ENCODE assay signal across 8 cellular contexts in genomic region chr2:231674587-231675334, GRCh38. TPM values are rescaled to one million over a fixed set of nuclear protein-coding genes. Genes with fewer than 3 reads are reported as not detected.
DNase-seq lines count a peak whose midpoint lies in the region; ATAC-seq and TF ChIP-seq lines count a peak whose summit lies in the region.

No MANE protein-coding gene starts in this region.

- peak; percentile 53 for DNase-seq in AG10803 (ENCODE audit: low read depth)
- DNase-seq in PC-9, result peak; percentile 48 to 66
- peak; percentile 52 for DNase-seq in activated T-helper 2 cell treated with anti-CD3 and anti-CD28 coated beads, Interferon-gamma antibody, Interleukin-2, Interleukin-4, amounts not matched to agents 10 μg/mL and 5 μg/mL and 100 μg/mL, durations not matched to agents 14 hours and 24 hours and 36 hours (ENCODE audit: low spot score)
- peak; percentile 50 for DNase-seq in foreskin melanocyte
- no peak for DNase-seq in omental fat pad (ENCODE audit: low spot score)
- peak; percentile 83 for DNase-seq in transverse colon

- intact Hi-C loops in PC-9 (cut with micrococcal nuclease; ENCODE audit: unreplicated experiment), result loop anchor here (1.0 kb wide), 3 partner anchors 26 to 62 kb away; no protein-coding TSS in a partner anchor
- intact Hi-C loops in activated T-helper 2 cell treated with anti-CD3 and anti-CD28 coated beads, Interferon-gamma antibody, Interleukin-2, Interleukin-4, amounts not matched to agents 10 μg/mL and 5 μg/mL and 100 μg/mL, durations not matched to agents 14 hours and 24 hours and 36 hours (cut with micrococcal nuclease), result loop anchor here (1.0 to 2.0 kb wide), 3 partner anchors 32 to 106 kb away; partner anchors contain the start of gene PDE6D
- intact Hi-C loops in transverse colon (cut with DNase I; ENCODE audit: low total_unique reads), result no loop called here

- no peaks in the 10 kb centered on the region for H3K9me3 Mint-ChIP-seq in activated T-helper 2 cell treated with anti-CD3 and anti-CD28 coated beads, Interferon-gamma antibody, Interleukin-2, Interleukin-4, amounts not matched to agents 10 μg/mL and 5 μg/mL and 100 μg/mL, durations not matched to agents 14 hours and 24 hours and 36 hours

- WGBS in transverse colon (ENCODE audit: low coverage in 1 of 2), 2 donors, result 19% methylated on average over 20 of the region's 20 CpGs; no CpG with 5 or more reads in 1 of the 2 donors

- no peaks in the 10 kb centered on the region for H4K20me1 ChIP-seq in PC-9 (ENCODE audit: insufficient read depth)

- TF ChIP-seq POLR2A in transverse colon (IDR thresholded peaks at IDR 0.05), result no peak

- POLR2A ChIA-PET in PC-9 (lab: Charles Lee; ENCODE audit: unreplicated experiment), result interaction anchor here (0.6 to 1.1 kb wide), 7 partner anchors 8 to 111 kb away, joined by 3 to 8 read pairs (median 5); no protein-coding TSS in a partner anchor

- peak; percentile 82 for TF ChIP-seq CTCF in AG10803 (conservative IDR thresholded peaks at IDR 0.05; ENCODE audit: low read length)
- peak; percentile 86 for TF ChIP-seq CTCF in PC-9 (conservative IDR thresholded peaks at IDR 0.05)
- peak in 1 of 3 donors; percentile 37 for TF ChIP-seq CTCF in omental fat pad (IDR thresholded peaks at IDR 0.05)
- peak; percentile 76 to 94 (median 88) for TF ChIP-seq CTCF in transverse colon (IDR thresholded peaks at IDR 0.05)

- no peak overlapping the region; the same call in 1 of the 2 replicates for H2AFZ ChIP-seq in PC-9

- H3K27me3 Mint-ChIP-seq in activated T-helper 2 cell treated with anti-CD3 and anti-CD28 coated beads, Interferon-gamma antibody, Interleukin-2, Interleukin-4, amounts not matched to agents 10 μg/mL and 5 μg/mL and 100 μg/mL, durations not matched to agents 14 hours and 24 hours and 36 hours (ENCODE audit: low read depth), result no peaks in the 10 kb centered on the region

- in situ Hi-C loops in transverse colon (cut with MboI; ENCODE audit: low pct_ligation_motif_present in 1 of 4, low pct_unique_long_range_greater_than_20kb in 1 of 4, low sequenced_read_pairs in 3 of 4), result loop anchor here in 3 of 4 donors (5.0 to 10.0 kb wide), 4 partner anchors 38 to 62 kb away; no protein-coding TSS in a partner anchor

- H3K9me2 ChIP-seq in PC-9 (ENCODE audit: insufficient read depth), result no peaks in the 10 kb centered on the region

- peak; percentile 35 for ATAC-seq in GM18519 (IDR thresholded peaks at IDR 0.05; ENCODE audit: low FRiP score, unreplicated experiment)
- peak; percentile 32 for ATAC-seq in HG03521 (IDR thresholded peaks at IDR 0.05; ENCODE audit: unreplicated experiment)
- peak; percentile 48 for ATAC-seq in omental fat pad (ENCODE audit: low FRiP score)

- H3K27me3 ChIP-seq in PC-9 (ENCODE audit: insufficient read depth, low read depth) (no peaks in the 10 kb centered on the region), transverse colon (no peaks in the 10 kb centered on the region)

- no peak overlapping the region for H3K4me3 Mint-ChIP-seq in activated T-helper 2 cell treated with anti-CD3 and anti-CD28 coated beads, Interferon-gamma antibody, Interleukin-2, Interleukin-4, amounts not matched to agents 10 μg/mL and 5 μg/mL and 100 μg/mL, durations not matched to agents 14 hours and 24 hours and 36 hours (ENCODE audit: low read depth)

- H3K4me1 Mint-ChIP-seq in activated T-helper 2 cell treated with anti-CD3 and anti-CD28 coated beads, Interferon-gamma antibody, Interleukin-2, Interleukin-4, amounts not matched to agents 10 μg/mL and 5 μg/mL and 100 μg/mL, durations not matched to agents 14 hours and 24 hours and 36 hours (ENCODE audit: low read depth), result peaks cover 16% of the 10 kb centered on the region

- H3F3A ChIP-seq in PC-9 (ENCODE audit: insufficient read depth, low read depth), result peaks cover 48% of the 10 kb centered on the region; the same call in 1 of the 2 replicates

- no peak for TF ChIP-seq EP300 in transverse colon (IDR thresholded peaks at IDR 0.05; ENCODE audit: low read depth)

- H3K27ac Mint-ChIP-seq in activated T-helper 2 cell treated with anti-CD3 and anti-CD28 coated beads, Interferon-gamma antibody, Interleukin-2, Interleukin-4, amounts not matched to agents 10 μg/mL and 5 μg/mL and 100 μg/mL, durations not matched to agents 14 hours and 24 hours and 36 hours, result peak overlapping the region; percentile 65

- H3K79me2 ChIP-seq in PC-9 (ENCODE audit: low read depth), result no peaks in the 10 kb centered on the region

- H3K9me3 ChIP-seq in PC-9 (ENCODE audit: insufficient read depth, low read depth) (no peaks in the 10 kb centered on the region), transverse colon (no peaks in the 10 kb centered on the region)

- H3K27ac ChIP-seq in PC-9 (peak overlapping the region; percentile 34; the same call in 1 of the 2 replicates), transverse colon (peak overlapping the region; percentile 96 to 100 (median 98))

- peak overlapping the region; percentile 39 for H3K4me2 ChIP-seq in PC-9

- CTCF ChIA-PET in PC-9 (lab: Charles Lee), result interaction anchor here (0.5 to 2.5 kb wide), 19 partner anchors 8 to 113 kb away, joined by 3 to 18 read pairs (median 4); no protein-coding TSS in a partner anchor

- H3K4me1 ChIP-seq in PC-9 (replicated peaks; ENCODE audit: insufficient read depth), result peaks cover 49% of the 10 kb centered on the region
- peaks cover 49 to 63% (median 56%) of the 10 kb centered on the region in 4 donors for H3K4me1 ChIP-seq in transverse colon

- H3K36me3 ChIP-seq in PC-9 (ENCODE audit: low read depth), result no peaks in the 10 kb centered on the region
- H3K36me3 ChIP-seq in transverse colon, result no peaks in the 10 kb centered on the region

- BruUV-seq in PC-9 (replicated peaks; lab: Mats Ljungman, UMichigan), result no TSS peak

- no peaks in the 10 kb centered on the region for H3K36me3 Mint-ChIP-seq in activated T-helper 2 cell treated with anti-CD3 and anti-CD28 coated beads, Interferon-gamma antibody, Interleukin-2, Interleukin-4, amounts not matched to agents 10 μg/mL and 5 μg/mL and 100 μg/mL, durations not matched to agents 14 hours and 24 hours and 36 hours (ENCODE audit: low read depth)

- no peak overlapping the region for H3K4me3 ChIP-seq in AG10803 (ENCODE audit: low read length)
- no peak overlapping the region for H3K4me3 ChIP-seq in PC-9
- no peak overlapping the region for H3K4me3 ChIP-seq in transverse colon

RNA-seq across cellular contexts. Expression of gene PTMA, which starts 33.6 kb away (rescaled TPM):
- total RNA-seq in PC-9 (2021), result 1,200 and 1,260 TPM in 2 replicates
- total RNA-seq in activated T-helper 2 cell treated with anti-CD3 and anti-CD28 coated beads, Interferon-gamma antibody, Interleukin-2, Interleukin-4, amounts not matched to agents 10 μg/mL and 5 μg/mL and 100 μg/mL, durations not matched to agents 14 hours and 24 hours and 36 hours, result 2,151 and 2,259 TPM in 2 replicates
- total RNA-seq in omental fat pad, result 1,000 to 10,000 TPM in 1 of 4 donors, 100 to 1,000 TPM in 3; 757 to 1,307 (median 926) TPM
- 1,000 to 10,000 TPM in 1 of 4 donors, 100 to 1,000 TPM in 3; 478 to 1,487 (median 685) TPM for total RNA-seq in transverse colon
